16 cellular contexts compared by ENCODE assay signal in genomic region chr16:22420606-22421135, GRCh38. TPM values are rescaled to one million over a fixed set of nuclear protein-coding genes. Genes with fewer than 3 reads are reported as not detected.
DNase-seq lines count a peak whose midpoint lies in the region; ATAC-seq and TF ChIP-seq lines count a peak whose summit lies in the region.
"Had no signal": no experiment of that assay in that cellular context is flagged by ENCODE, and none has a peak within 500 bp of the region (broad histone marks: within the 10 kb centered on the region; RNA-seq: fewer than 3 reads in every experiment).

No MANE protein-coding gene starts in this region.

- H2BK120ac ChIP-seq in H9 (ENCODE audit: low read depth, low read length, poor library complexity, severe bottlenecking): no peak overlapping the region
- H2BK120ac ChIP-seq in IMR-90 (ENCODE audit: low read depth, low read length): no peak overlapping the region

- H3K27ac Mint-ChIP-seq in H9 (peak overlapping the region; percentile 1 to 84 (median 57); a peak in 2 of 7 replicates), endodermal cell (peak overlapping the region; percentile 44), osteocyte (ENCODE audit: unreplicated experiment) (no peak overlapping the region)
- H3K27ac Mint-ChIP-seq: GM23338, HFFc6 had no signal

- H4K20me1 ChIP-seq in H9 (ENCODE audit: control insufficient read depth, insufficient read depth, insufficient read length): no peaks in the 10 kb centered on the region
- no peaks in the 10 kb centered on the region for H4K20me1 ChIP-seq in IMR-90 (ENCODE audit: insufficient read depth, low read length)

- no CpG with 5 or more reads among the region's 18 CpGs for WGBS in H9 (ENCODE audit: extremely low coverage, insufficient read length, low lambda C conversion rate)
- WGBS in IMR-90 (ENCODE audit: extremely low coverage in 2 of 2, insufficient read length in 1 of 2), 2 experiments: 98% methylated on average over 7 of the region's 18 CpGs; no CpG with 5 or more reads in 1 of the 2 experiments
- 91 to 95% methylated on average over 10 to 18 of the region's 18 CpGs for WGBS in endodermal cell (ENCODE audit: insufficient coverage in 1 of 2, insufficient read length in 1 of 2), 2 experiments

- H3K36me3 Mint-ChIP-seq in H9 (ENCODE audit: insufficient read depth in 1 of 3, low read depth in 3 of 3): peaks cover 17 to 53% (median 24%) of the 10 kb centered on the region in 3 experiments
- H3K36me3 Mint-ChIP-seq in endodermal cell (ENCODE audit: low read depth): peaks cover 50% of the 10 kb centered on the region
- peaks cover 11% of the 10 kb centered on the region for H3K36me3 Mint-ChIP-seq in osteocyte (ENCODE audit: unreplicated experiment)

- H3K27me3 ChIP-seq in H9 (ENCODE audit: insufficient read depth, low read length): no peaks in the 10 kb centered on the region
- no peaks in the 10 kb centered on the region for H3K27me3 ChIP-seq in IMR-90 (ENCODE audit: control insufficient read depth, insufficient read depth, low read length)
- H3K27me3 ChIP-seq in endodermal cell (ENCODE audit: control insufficient read depth, insufficient read depth, low read length, poor library complexity, severe bottlenecking): no peaks in the 10 kb centered on the region
- H3K27me3 ChIP-seq: BE2C had no signal

- H3K27ac ChIP-seq in H9 (ENCODE audit: insufficient read length, low read depth, low read length) (no peak overlapping the region), IMR-90 (ENCODE audit: insufficient read depth, low read length) (no peak overlapping the region), endodermal cell (ENCODE audit: low read depth, low read length) (no peak overlapping the region)

- no peak overlapping the region for H2BK15ac ChIP-seq in H9 (ENCODE audit: low read depth, low read length)
- H2BK15ac ChIP-seq in IMR-90 (ENCODE audit: low read depth, low read length): no peak overlapping the region

- H3K4me3 Mint-ChIP-seq in H9: no peak overlapping the region
- no peak overlapping the region for H3K4me3 Mint-ChIP-seq in endodermal cell
- no peak overlapping the region for H3K4me3 Mint-ChIP-seq in osteocyte (ENCODE audit: unreplicated experiment)
- H3K4me3 Mint-ChIP-seq: CD4-positive, CD25-positive, alpha-beta regulatory T cell; CD8-positive, alpha-beta memory T cell; GM23338; HFFc6 had no signal

- no peak overlapping the region for H3K56ac ChIP-seq in H9 (ENCODE audit: insufficient read length, low read depth, low read length)
- H3K56ac ChIP-seq in IMR-90 (ENCODE audit: extremely low read depth, insufficient read depth, low read length): no peak overlapping the region

- CTCF ChIA-PET in IMR-90 (lab: Yijun Ruan, JAX): no interaction called here

- H3K9me3 Mint-ChIP-seq in H9 (no peaks in the 10 kb centered on the region; a peak in 1 of 5 replicates), endodermal cell (no peaks in the 10 kb centered on the region), osteocyte (ENCODE audit: unreplicated experiment) (no peaks in the 10 kb centered on the region)
- H3K9me3 Mint-ChIP-seq: CD8-positive, alpha-beta memory T cell; GM23338; HFFc6 had no signal

- no peak overlapping the region for H2BK12ac ChIP-seq in H9 (ENCODE audit: insufficient read length, low read depth, low read length)

- no peak for TF ChIP-seq POLR2A in IMR-90 (IDR thresholded peaks at IDR 0.05; ENCODE audit: low read depth, low read length)

- H2AFZ ChIP-seq in H9 (ENCODE audit: low read length) (no peak overlapping the region), IMR-90 (replicated peaks; ENCODE audit: low read length, poor library complexity) (no peak overlapping the region)
- H2AFZ ChIP-seq: GM23338 had no signal

- H2BK20ac ChIP-seq in H9 (ENCODE audit: low read depth, low read length, poor library complexity, severe bottlenecking) (no peak overlapping the region), IMR-90 (ENCODE audit: low read depth, low read length) (no peak overlapping the region)

- H3K9ac ChIP-seq in H9 (ENCODE audit: extremely low read depth, insufficient read length, low read length): no peak overlapping the region
- H3K9ac ChIP-seq in IMR-90 (ENCODE audit: low read depth, low read length): no peak overlapping the region; the same call in 1 of the 2 replicates
- no peak overlapping the region for H3K9ac ChIP-seq in endodermal cell (ENCODE audit: extremely low read depth, low read length, poor library complexity, severe bottlenecking)

- H3K36me3 ChIP-seq in IMR-90 (ENCODE audit: control insufficient read depth, insufficient read depth, low read length) (peaks cover 11% of the 10 kb centered on the region), endodermal cell (ENCODE audit: control insufficient read depth, insufficient read depth, low read length) (peaks cover 11% of the 10 kb centered on the region)
- H3K36me3 ChIP-seq: BE2C had no signal

- ATAC-seq in IMR-90 (ENCODE audit: low read depth): no peak
- no peak for ATAC-seq in HG02642 (IDR thresholded peaks at IDR 0.05; ENCODE audit: poor library complexity, unreplicated experiment)
- no peak for ATAC-seq in HG02610 (IDR thresholded peaks at IDR 0.05; ENCODE audit: unreplicated experiment)
- ATAC-seq: GM23338, HCT116 had no signal

- no peaks in the 10 kb centered on the region for H3K23me2 ChIP-seq in H9 (ENCODE audit: insufficient read length, low read depth, low read length, poor library complexity, severe bottlenecking)

- no peaks in the 10 kb centered on the region for H3K4me1 ChIP-seq in H9 (ENCODE audit: insufficient read depth, low read length)
- peaks cover 13% of the 10 kb centered on the region for H3K4me1 ChIP-seq in IMR-90 (ENCODE audit: control insufficient read depth, insufficient read depth, low read length)
- no peaks in the 10 kb centered on the region for H3K4me1 ChIP-seq in endodermal cell (ENCODE audit: control insufficient read depth, insufficient read depth, low read length)
- H3K4me1 ChIP-seq: BE2C, Caco-2 had no signal

- TF ChIP-seq CTCF in H9 (conservative IDR thresholded peaks at IDR 0.05) (no peak), IMR-90 (conservative IDR thresholded peaks at IDR 0.05; ENCODE audit: low read depth, low read length) (no peak), endodermal cell (conservative IDR thresholded peaks at IDR 0.05) (no peak), osteocyte (IDR thresholded peaks at IDR 0.05) (no peak)

- TF ChIP-seq RAD21 in IMR-90 (IDR thresholded peaks at IDR 0.05; ENCODE audit: low read length): no peak

- DNase-seq in H9: no peak
- no peak for DNase-seq in IMR-90
- DNase-seq in endodermal cell: no peak
- peak; percentile 80 for DNase-seq in osteocyte (ENCODE audit: extremely low spot score, unreplicated experiment)
- no peak for DNase-seq in NCI-H2081 (lab: John Stamatoyannopoulos, UW)
- DNase-seq: ACHN; BE2C; C1 segment of cervical spinal cord; Caco-2; CD4-positive, CD25-positive, alpha-beta regulatory T cell; CD8-positive, alpha-beta memory T cell; HFFc6 had no signal

- in situ Hi-C loops in IMR-90 (cut with MboI; ENCODE audit: low sequenced_read_pairs): no loop called here

- peak overlapping the region; percentile 39 for H2BK5ac ChIP-seq in H9 (ENCODE audit: insufficient read length, low read length)
- no peak overlapping the region for H2BK5ac ChIP-seq in IMR-90 (ENCODE audit: low read depth, low read length, poor library complexity, severe bottlenecking)

- H4K91ac ChIP-seq in H9 (ENCODE audit: insufficient read length, low read depth, low read length) (no peak overlapping the region), IMR-90 (ENCODE audit: insufficient read depth, low read depth, low read length) (no peak overlapping the region)

- dilution Hi-C loops in IMR-90 (cut with HindIII; ENCODE audit: low sequenced_read_pairs, unreplicated experiment): no loop called here

- H3T11ph ChIP-seq in H9 (ENCODE audit: low read length): no peak overlapping the region

- no peak overlapping the region for H3K18ac ChIP-seq in H9 (ENCODE audit: insufficient read length, low read depth, low read length)
- no peak overlapping the region for H3K18ac ChIP-seq in IMR-90 (ENCODE audit: low read depth, low read length)

- H2AK9ac ChIP-seq in IMR-90 (replicated peaks; ENCODE audit: low read depth, low read length, poor library complexity): peak overlapping the region; percentile 8

- H3K4me3 ChIP-seq in IMR-90 (ENCODE audit: insufficient read depth, low read depth, low read length): no peak overlapping the region
- no peak overlapping the region for H3K4me3 ChIP-seq in endodermal cell (ENCODE audit: low read length)
- H3K4me3 ChIP-seq: GM23338 had no signal

- no TSS peak for BruUV-seq in IMR-90 (replicated peaks; lab: Mats Ljungman, UMichigan)

- H3K14ac ChIP-seq in H9 (ENCODE audit: insufficient read depth, low read length) (no peak overlapping the region), IMR-90 (replicated peaks; ENCODE audit: low read depth, low read length) (no peak overlapping the region)

- no peak overlapping the region for H3K4ac ChIP-seq in H9 (ENCODE audit: low read depth, low read length)
- H3K4ac ChIP-seq in IMR-90 (ENCODE audit: low read depth, low read length): no peak overlapping the region

- H4K5ac ChIP-seq in H9 (ENCODE audit: insufficient read length, low read depth, low read length) (no peak overlapping the region), IMR-90 (ENCODE audit: low read depth, low read length) (no peak overlapping the region)

- intact Hi-C loops in IMR-90 (cut with micrococcal nuclease): no loop called here

- no peak overlapping the region for H3K4me2 ChIP-seq in H9 (ENCODE audit: insufficient read depth, insufficient read length, low read length)
- no peak overlapping the region for H3K4me2 ChIP-seq in IMR-90 (ENCODE audit: low read depth, low read length)
- H3K4me2 ChIP-seq: GM23338 had no signal

- no peaks in the 10 kb centered on the region for H3K79me1 ChIP-seq in H9 (ENCODE audit: insufficient read depth, low read depth, low read length, poor library complexity, severe bottlenecking)
- H3K79me1 ChIP-seq in IMR-90 (ENCODE audit: low read depth in 1 of 2, low read length in 2 of 2): peaks cover 4 to 6% of the 10 kb centered on the region in 2 experiments; a peak in 2 of 4 replicates

- POLR2A ChIA-PET in IMR-90 (lab: Charles Lee; ENCODE audit: unreplicated experiment): no interaction called here

- H3K9me1 ChIP-seq in IMR-90 (ENCODE audit: insufficient read depth, low read length): peaks cover 4% of the 10 kb centered on the region

- H3K4me1 Mint-ChIP-seq in H9 (no peaks in the 10 kb centered on the region), endodermal cell (no peaks in the 10 kb centered on the region), osteocyte (ENCODE audit: unreplicated experiment) (peaks cover 8% of the 10 kb centered on the region)
- H3K4me1 Mint-ChIP-seq: GM23338 had no signal

- H3K23ac ChIP-seq in H9 (ENCODE audit: insufficient read length, low read depth, low read length) (no peak overlapping the region), IMR-90 (ENCODE audit: low read depth, low read length) (no peak overlapping the region)

- H3K9me3 ChIP-seq in H9 (ENCODE audit: control insufficient read depth, low read depth, low read length): no peaks in the 10 kb centered on the region
- H3K9me3 ChIP-seq in IMR-90 (ENCODE audit: control insufficient read depth, insufficient read depth, low read length): no peaks in the 10 kb centered on the region
- no peaks in the 10 kb centered on the region for H3K9me3 ChIP-seq in endodermal cell (ENCODE audit: control insufficient read depth, low read length)
- H3K9me3 ChIP-seq: BE2C, Caco-2 had no signal

- H4K8ac ChIP-seq in H9 (replicated peaks; ENCODE audit: insufficient read length, low read depth, low read length) (no peak overlapping the region), IMR-90 (ENCODE audit: low read depth in 2 of 2, low read length in 2 of 2) (no peak overlapping the region)

- no peak overlapping the region for H2AK5ac ChIP-seq in H9 (ENCODE audit: insufficient read length, low read length)
- no peak overlapping the region for H2AK5ac ChIP-seq in IMR-90 (ENCODE audit: low read depth, low read length)

- no peaks in the 10 kb centered on the region for H3K27me3 Mint-ChIP-seq in H9 (ENCODE audit: low read depth)
- no peaks in the 10 kb centered on the region for H3K27me3 Mint-ChIP-seq in endodermal cell (ENCODE audit: insufficient read depth)
- H3K27me3 Mint-ChIP-seq in osteocyte (ENCODE audit: unreplicated experiment): no peaks in the 10 kb centered on the region
- H3K27me3 Mint-ChIP-seq: CD4-positive, CD25-positive, alpha-beta regulatory T cell; CD8-positive, alpha-beta memory T cell had no signal

- H3K79me2 ChIP-seq in H9 (ENCODE audit: insufficient read depth, low read length): no peaks in the 10 kb centered on the region

RNA-seq across cellular contexts. Expression of gene CDR2, which starts 46.3 kb away (rescaled TPM):
- 33.4 and 33.8 TPM in 2 replicates for total RNA-seq in H9 (2021)
- total RNA-seq in IMR-90 (2012; rRNA removed): 44.2 and 48.4 TPM in 2 replicates
- polyA plus RNA-seq in IMR-90 (2012; rRNA removed): 33.1 and 37.7 TPM in 2 replicates
- 22.5 and 26.0 TPM in 2 replicates for polyA plus RNA-seq in IMR-90 (2012; cell fraction: cytosol; rRNA removed)
- 15.0 and 38.4 TPM in 2 replicates for polyA plus RNA-seq in IMR-90 (2012; cell fraction: nucleus; rRNA removed; ENCODE audit: low replicate concordance)
- total RNA-seq in endodermal cell: 10 to 100 TPM; 17.6 to 24.3 TPM
- 18.3 TPM for polyA plus RNA-seq in endodermal cell (2013, experiment 1 of 2)
- 21.8 TPM for polyA plus RNA-seq in endodermal cell (2013, experiment 2 of 2)
- total RNA-seq in osteocyte: 22.8 and 23.7 TPM in 2 replicates
